ENCODE assay signal across 1 cellular context in genomic region chr2:160730296-160730995, GRCh38.
TF ChIP-seq lines count a peak whose summit lies in the region.

No MANE protein-coding gene starts in this region.

TF ChIP-seq in GM23338, 12 proteins besides CTCF, POLR2A, EP300 and RAD21:
- TF ChIP-seq ZNF462 (CRISPR knock-in tag; IDR thresholded peaks at IDR 0.05) (0 out of 2 replicates have a peak, but pooled peaks have one; percentile 6), JUNB (IDR thresholded peaks at IDR 0.05; ENCODE audit: unreplicated experiment) (no peak)
TF ChIP-seq in GM23338: peak in this region for 1.
